Comparison of ENCODE assay signal across 11 cellular contexts in genomic region chr20:10316582-10316981, GRCh38.
DNase-seq lines count a peak whose midpoint lies in the region; ATAC-seq, FAIRE-seq and TF ChIP-seq lines count a peak whose summit lies in the region.
"Had no signal": no experiment of that assay in that cellular context is flagged by ENCODE, and none has a peak within 500 bp of the region (broad histone marks: within the 10 kb centered on the region; RNA-seq: fewer than 3 reads in every experiment).

No MANE protein-coding gene starts in this region.

- H3K4me1 ChIP-seq in SK-N-SH (ENCODE audit: control insufficient read depth in 1 of 2, insufficient read depth in 2 of 2, low read depth in 1 of 2, low read length in 1 of 2) (peaks cover 4% of the 10 kb centered on the region in 2 experiments; a peak in 3 of 4 replicates), MM.1S (ENCODE audit: low read length) (peaks cover 14% of the 10 kb centered on the region)
- H3K4me1 ChIP-seq: esophagus squamous epithelium had no signal

- H3K9ac ChIP-seq in SK-N-SH (no peak overlapping the region), MM.1S (ENCODE audit: low read length) (no peak overlapping the region)

- no peak overlapping the region for H3K27ac Mint-ChIP-seq in activated CD4-positive, alpha-beta memory T cell treated with anti-CD3 and anti-CD28 coated beads for 36 hours
- no peak overlapping the region for H3K27ac Mint-ChIP-seq in progenitor cell of endocrine pancreas
- H3K27ac Mint-ChIP-seq: activated naive CD4-positive, alpha-beta T cell treated with anti-CD3 and anti-CD28 coated beads, Interleukin-2, amount 50 U/mL, for 72 hours had no signal

- H4K20me1 ChIP-seq in SK-N-SH (ENCODE audit: insufficient read depth) (no peaks in the 10 kb centered on the region), MM.1S (ENCODE audit: insufficient read depth, low read length) (no peaks in the 10 kb centered on the region)

- TF ChIP-seq CTCF in SK-N-SH (IDR thresholded peaks at IDR 0.05) (peak; percentile 46), MM.1S (IDR thresholded peaks at IDR 0.05; ENCODE audit: low read length) (peak; percentile 49), progenitor cell of endocrine pancreas (IDR thresholded peaks at IDR 0.05; ENCODE audit: unreplicated experiment) (peak; percentile 8)

- WGBS in SK-N-SH (ENCODE audit: low lambda C conversion rate), result 83% methylated on average over 2 of the region's 2 CpGs

- H3K27me3 ChIP-seq in SK-N-SH (ENCODE audit: insufficient read depth) (no peaks in the 10 kb centered on the region), MM.1S (replicated peaks; ENCODE audit: insufficient read depth, low read length) (no peaks in the 10 kb centered on the region)

- TF ChIP-seq EP300 in SK-N-SH (IDR thresholded peaks at IDR 0.05; ENCODE audit: borderline replicate concordance in 1 of 2, low read depth in 1 of 2, low read length in 1 of 2), result no peak

- H3K79me2 ChIP-seq in SK-N-SH (ENCODE audit: insufficient read depth), result no peaks in the 10 kb centered on the region
- no peaks in the 10 kb centered on the region for H3K79me2 ChIP-seq in MM.1S (ENCODE audit: low read length)

- H3K9me2 ChIP-seq in SK-N-SH, result no peaks in the 10 kb centered on the region
- H3K9me2 ChIP-seq in MM.1S (replicated peaks; ENCODE audit: insufficient read depth, low read length), result no peaks in the 10 kb centered on the region

- H3K4me1 Mint-ChIP-seq in activated CD4-positive, alpha-beta memory T cell treated with anti-CD3 and anti-CD28 coated beads for 36 hours (ENCODE audit: low read depth), result peaks cover 4% of the 10 kb centered on the region
- peaks cover 16% of the 10 kb centered on the region for H3K4me1 Mint-ChIP-seq in progenitor cell of endocrine pancreas (ENCODE audit: low read depth)

- FAIRE-seq in HTR-8/SVneo (lab: Jason Lieb, UNC), result no peak

- H3K4me3 ChIP-seq in SK-N-SH (ENCODE audit: low read depth in 2 of 2, low read length in 1 of 2) (no peak overlapping the region), MM.1S (ENCODE audit: low read length) (no peak overlapping the region)
- H3K4me3 ChIP-seq: esophagus squamous epithelium had no signal

- intact Hi-C loops in activated CD4-positive, alpha-beta memory T cell treated with anti-CD3 and anti-CD28 coated beads for 36 hours (cut with micrococcal nuclease), result loop anchor here (1.0 to 2.0 kb wide), 3 partner anchors 42 to 111 kb away; no protein-coding TSS in a partner anchor

- no peaks in the 10 kb centered on the region for H3F3A ChIP-seq in SK-N-SH (replicated peaks; ENCODE audit: insufficient read depth)
- H3F3A ChIP-seq in MM.1S (ENCODE audit: insufficient read depth, low read length), result no peaks in the 10 kb centered on the region

- POLR2A ChIA-PET in SK-N-SH (lab: Yijun Ruan, JAX), result no interaction called here
- POLR2A ChIA-PET in activated CD4-positive, alpha-beta memory T cell treated with anti-CD3 and anti-CD28 coated beads for 36 hours (lab: Charles Lee), result no interaction called here

- ATAC-seq in SK-N-SH treated with all-trans-retinoic acid at 6 μM for 48 hours (no peak), HG03135 (IDR thresholded peaks at IDR 0.05; ENCODE audit: unreplicated experiment) (no peak)
- ATAC-seq: activated naive CD4-positive, alpha-beta T cell treated with anti-CD3 and anti-CD28 coated beads, Interleukin-2, amount 50 U/mL, for 72 hours had no signal

- H3K9me3 Mint-ChIP-seq in activated CD4-positive, alpha-beta memory T cell treated with anti-CD3 and anti-CD28 coated beads for 36 hours, result no peaks in the 10 kb centered on the region
- H3K9me3 Mint-ChIP-seq in progenitor cell of endocrine pancreas (ENCODE audit: low read depth), result peaks cover 16% of the 10 kb centered on the region

- no peak overlapping the region for H3K4me2 ChIP-seq in SK-N-SH
- H3K4me2 ChIP-seq in MM.1S (ENCODE audit: low read depth, low read length), result no peak overlapping the region

- no peak for DNase-seq in SK-N-SH
- peak; percentile 16 for DNase-seq in MM.1S
- DNase-seq in activated CD4-positive, alpha-beta memory T cell treated with anti-CD3 and anti-CD28 coated beads for 36 hours, result peak; percentile 32
- no peak for DNase-seq in progenitor cell of endocrine pancreas (ENCODE audit: low spot score, unreplicated experiment)
- no peak for DNase-seq in foreskin melanocyte
- DNase-seq in HTR-8/SVneo (ENCODE audit: insufficient read length, low spot score), result no peak
- DNase-seq: esophagus squamous epithelium, KG1 had no signal

- no peaks in the 10 kb centered on the region for H3K36me3 Mint-ChIP-seq in activated CD4-positive, alpha-beta memory T cell treated with anti-CD3 and anti-CD28 coated beads for 36 hours
- H3K36me3 Mint-ChIP-seq in progenitor cell of endocrine pancreas (ENCODE audit: insufficient read depth), result no peaks in the 10 kb centered on the region
- H3K36me3 Mint-ChIP-seq: activated naive CD4-positive, alpha-beta T cell treated with anti-CD3 and anti-CD28 coated beads, Interleukin-2, amount 50 U/mL, for 72 hours had no signal

- H3K27me3 Mint-ChIP-seq in activated CD4-positive, alpha-beta memory T cell treated with anti-CD3 and anti-CD28 coated beads for 36 hours, result peaks cover 10% of the 10 kb centered on the region
- H3K27me3 Mint-ChIP-seq in progenitor cell of endocrine pancreas, result peaks cover 26% of the 10 kb centered on the region

- no peak overlapping the region for H3K4me3 Mint-ChIP-seq in activated CD4-positive, alpha-beta memory T cell treated with anti-CD3 and anti-CD28 coated beads for 36 hours
- no peak overlapping the region for H3K4me3 Mint-ChIP-seq in progenitor cell of endocrine pancreas (ENCODE audit: low read depth)

- TF ChIP-seq RAD21 in SK-N-SH (IDR thresholded peaks at IDR 0.05; ENCODE audit: low read length), result peak; percentile 32; the same call in 1 of the 2 replicates

- H3K36me3 ChIP-seq in SK-N-SH (replicated peaks in 1 of 2; ENCODE audit: control insufficient read depth in 1 of 2, insufficient read depth in 2 of 2, low read length in 1 of 2), result no peaks in the 10 kb centered on the region
- no peaks in the 10 kb centered on the region for H3K36me3 ChIP-seq in MM.1S (replicated peaks; ENCODE audit: insufficient read depth, low read length)
- H3K36me3 ChIP-seq: esophagus squamous epithelium had no signal

- no peak overlapping the region for H3K27ac ChIP-seq in SK-N-SH (ENCODE audit: low read depth in 2 of 2, low read length in 1 of 2)
- no peak overlapping the region for H3K27ac ChIP-seq in MM.1S (ENCODE audit: low read length)
- H3K27ac ChIP-seq: esophagus squamous epithelium had no signal

- CTCF ChIA-PET in SK-N-SH (lab: Yijun Ruan, JAX), result interaction anchor here (1.1 to 1.6 kb wide), 3 partner anchors 36 to 117 kb away, joined by 3 read pairs; partner anchors contain the start of gene MKKS
- CTCF ChIA-PET in activated CD4-positive, alpha-beta memory T cell treated with anti-CD3 and anti-CD28 coated beads for 36 hours (lab: Charles Lee), result interaction anchor here (0.7 to 3.7 kb wide), 15 partner anchors 10 to 745 kb away, joined by 3 to 32 read pairs (median 5); partner anchors contain the start of gene MKKS

- no peak overlapping the region for H2AFZ ChIP-seq in SK-N-SH (ENCODE audit: low read depth)
- H2AFZ ChIP-seq in MM.1S (ENCODE audit: low read length), result no peak overlapping the region

- H3K9me3 ChIP-seq in SK-N-SH (no peaks in the 10 kb centered on the region), MM.1S (replicated peaks; ENCODE audit: insufficient read depth, low read length) (no peaks in the 10 kb centered on the region)
- H3K9me3 ChIP-seq: esophagus squamous epithelium had no signal

TF ChIP-seq in SK-N-SH, 30 proteins besides CTCF, POLR2A, EP300 and RAD21:
- TF ChIP-seq RXRA (IDR thresholded peaks at IDR 0.05; ENCODE audit: borderline replicate concordance, low read depth), result no peak
- TF ChIP-seq MEF2A (IDR thresholded peaks at IDR 0.05; ENCODE audit: borderline replicate concordance, low read depth), result no peak
- no peak for TF ChIP-seq MXI1 (IDR thresholded peaks at IDR 0.05; ENCODE audit: low read depth, low read length)
- no peak for TF ChIP-seq POLR2AphosphoS5 (IDR thresholded peaks at IDR 0.05; ENCODE audit: low read depth, low read length)
- TF ChIP-seq TAF1 (IDR thresholded peaks at IDR 0.05; ENCODE audit: borderline replicate concordance, low read depth, low read length), result no peak
- TF ChIP-seq EZH2phosphoT487 (IDR thresholded peaks at IDR 0.05; ENCODE audit: borderline replicate concordance, low read depth), result no peak
- no peak for TF ChIP-seq JUND (IDR thresholded peaks at IDR 0.05)
- no peak for TF ChIP-seq GABPA (IDR thresholded peaks at IDR 0.05; ENCODE audit: low read depth)
- no peak for TF ChIP-seq FOSL2 (IDR thresholded peaks at IDR 0.05; ENCODE audit: borderline replicate concordance, low read depth)

TF ChIP-seq in SK-N-SH treated with all-trans-retinoic acid at 6 μM for 48 hours, 23 proteins besides CTCF, POLR2A, EP300 and RAD21 (continues in another document):
- no peak for TF ChIP-seq TOX (CRISPR knock-in tag; IDR thresholded peaks at IDR 0.05; ENCODE audit: borderline replicate concordance)
- no peak for TF ChIP-seq ZFP30 (CRISPR knock-in tag; IDR thresholded peaks at IDR 0.05)
- no peak for TF ChIP-seq PPARA (CRISPR knock-in tag; IDR thresholded peaks at IDR 0.05; ENCODE audit: borderline replicate concordance)
- TF ChIP-seq CREB5 (CRISPR knock-in tag; IDR thresholded peaks at IDR 0.05; ENCODE audit: low read depth), result no peak

Comparison
In these comparisons a context has a peak if more than half of its experiments do, and no peak if none do; other contexts are left out.
1. DNase-seq: peak in MM.1S (single experiment) and activated CD4-positive, alpha-beta memory T cell treated with anti-CD3 and anti-CD28 coated beads for 36 hours (single experiment); none in SK-N-SH (single experiment), progenitor cell of endocrine pancreas (single experiment), foreskin melanocyte (single experiment) and HTR-8/SVneo (single experiment).
2. Peak in every context shown above with its lines, with median percentiles within 50 percentile points of each other: CTCF ChIP-seq.